9 cellular contexts compared by ENCODE assay signal in genomic region chr22:46660604-46661201, GRCh38. TPM values are rescaled to one million over a fixed set of nuclear protein-coding genes. Genes with fewer than 3 reads are reported as not detected.
DNase-seq lines count a peak whose midpoint lies in the region; ATAC-seq and TF ChIP-seq lines count a peak whose summit lies in the region.
"Had no signal": no experiment of that assay in that cellular context is flagged by ENCODE, and none has a peak within 500 bp of the region (broad histone marks: within the 10 kb centered on the region; RNA-seq: fewer than 3 reads in every experiment).

No MANE protein-coding gene starts in this region.

- ATAC-seq in psoas muscle (peak; percentile 68 to 73 (median 71)), HG03280 (IDR thresholded peaks at IDR 0.05; ENCODE audit: unreplicated experiment) (no peak)
- ATAC-seq: K562 had no signal

- peak; percentile 77 for DNase-seq in NCI-H2107 treated with DMSO at 0.1 percent for 48 hours (lab: John Stamatoyannopoulos, UW; ENCODE audit: unreplicated experiment)
- DNase-seq in NCI-H2107 (lab: John Stamatoyannopoulos, UW) = no peak
- peak; percentile 71 for DNase-seq in RPMI8226
- DNase-seq in dorsolateral prefrontal cortex = peak in 1 of 10 donors; percentile 77
- DNase-seq in psoas muscle = peak in 1 of 2 donors; percentile 55
- no peak for DNase-seq in cortex of kidney (lab: John Stamatoyannopoulos, UW)
- no peak for DNase-seq in spleen

- H3K36me3 ChIP-seq in psoas muscle (ENCODE audit: insufficient read depth in 1 of 2, low read depth in 1 of 2) (peaks cover 0 to 35% of the 10 kb centered on the region in 2 donors), spleen (peaks cover 0 to 95% (median 35%) of the 10 kb centered on the region in 6 donors)

- TF ChIP-seq POLR2A in spleen (IDR thresholded peaks at IDR 0.05) = no peak

- H3K9me3 ChIP-seq in psoas muscle (no peaks in the 10 kb centered on the region), spleen (no peaks in the 10 kb centered on the region)

- H3K4me1 ChIP-seq in psoas muscle (peaks cover 16% of the 10 kb centered on the region), spleen (peaks cover 0 to 30% (median 2%) of the 10 kb centered on the region in 6 donors)

- H3K27me3 ChIP-seq in dorsolateral prefrontal cortex = no peaks in the 10 kb centered on the region
- H3K27me3 ChIP-seq in psoas muscle (ENCODE audit: insufficient read depth in 3 of 3, low read length in 2 of 3) = no peaks in the 10 kb centered on the region
- H3K27me3 ChIP-seq in spleen (replicated peaks in 1 of 7) = no peaks in the 10 kb centered on the region

- TF ChIP-seq CTCF in dorsolateral prefrontal cortex (IDR thresholded peaks at IDR 0.05 in 54 of 56, conservative IDR thresholded peaks at IDR 0.05 in 2 of 56; ENCODE audit: low read depth in 1 of 56, partially characterized antibody in 56 of 56) = no peak
- TF ChIP-seq CTCF in psoas muscle (IDR thresholded peaks at IDR 0.05) = peak; percentile 6
- TF ChIP-seq CTCF in spleen (IDR thresholded peaks at IDR 0.05 in 8 of 11, conservative IDR thresholded peaks at IDR 0.05 in 3 of 11) = no peak

- WGBS in psoas muscle, 3 donors = 39 to 55% (median 46%) methylated on average over 11 of the region's 11 CpGs
- WGBS in spleen, 5 donors = 38 to 54% (median 50%) methylated on average over 10 to 11 of the region's 11 CpGs

- H3K4me3 ChIP-seq in dorsolateral prefrontal cortex (no peak overlapping the region), psoas muscle (no peak overlapping the region), spleen (no peak overlapping the region)
- H3K4me3 ChIP-seq: K562 had no signal

- intact Hi-C loops in dorsolateral prefrontal cortex (cut with DNase I) = no loop called here
- intact Hi-C loops in psoas muscle (cut with DNase I) = no loop called here
- intact Hi-C loops in spleen (cut with DNase I; ENCODE audit: low total_unique reads) = no loop called here

- H3K27ac ChIP-seq in dorsolateral prefrontal cortex = peak overlapping the region in 47 of 59 donors; percentile 2 to 88 (median 64)
- peak overlapping the region; percentile 48 for H3K27ac ChIP-seq in psoas muscle
- H3K27ac ChIP-seq in spleen = peak overlapping the region in 2 of 8 donors; percentile 30 to 33

RNA-seq across cellular contexts. Expression of gene GRAMD4, which starts 40.5 kb away (rescaled TPM):
- 10 to 100 TPM; 33.2 to 89.6 (median 61.9) TPM for total RNA-seq in dorsolateral prefrontal cortex
- 10 to 100 TPM; 17.8 to 39.3 (median 36.9) TPM for total RNA-seq in psoas muscle
- polyA plus RNA-seq in psoas muscle = 10 to 100 TPM; 11.3 to 16.6 (median 11.3) TPM
- total RNA-seq in spleen = 10 to 100 TPM; 20.8 to 46.1 (median 33.1) TPM
- polyA plus RNA-seq in spleen = 10 to 100 TPM; 16.0 to 26.3 (median 21.5) TPM

Comparison
In these comparisons a context has a peak if more than half of its experiments do, and no peak if none do; other contexts are left out.
1. DNase-seq: peak in NCI-H2107 treated with DMSO at 0.1 percent for 48 hours (single experiment) and RPMI8226 (single experiment); none in NCI-H2107 (single experiment), cortex of kidney (single experiment) and spleen (single experiment).